In the genomic region with DNA sequence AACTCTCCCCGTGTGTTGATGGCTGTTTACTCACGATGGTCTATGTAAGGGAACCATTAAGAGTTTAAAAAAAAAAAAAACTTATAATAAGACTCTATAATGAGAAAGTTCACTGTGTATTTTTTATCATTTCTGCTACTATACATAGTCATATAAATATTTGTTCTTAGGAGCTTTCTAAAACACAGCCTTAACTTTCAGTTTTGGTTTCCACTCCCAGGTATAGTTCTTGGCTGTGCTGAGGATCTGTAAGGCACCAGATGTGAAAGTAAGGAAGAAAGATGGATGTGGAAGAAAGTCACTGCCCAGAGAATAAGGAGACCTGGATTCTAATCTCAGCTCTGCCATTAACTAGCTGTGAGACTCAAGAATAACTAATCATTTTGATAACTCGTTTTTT, we compare ENCODE assay signal across 24 cellular contexts.
DNase-seq lines count a peak whose midpoint lies in the region; ATAC-seq, FAIRE-seq and TF ChIP-seq lines count a peak whose summit lies in the region.
"Had no signal": no experiment of that assay in that cellular context is flagged by ENCODE, and none has a peak within 500 bp of the region (broad histone marks: within the 10 kb centered on the region; RNA-seq: fewer than 3 reads in every experiment).

No MANE protein-coding gene starts in this region.

- H3K4me1 ChIP-seq in MM.1S (ENCODE audit: low read length) (peaks cover 9% of the 10 kb centered on the region), GM12878 (ENCODE audit: control insufficient read depth, insufficient read depth, low read length) (no peaks in the 10 kb centered on the region), hepatocyte (ENCODE audit: insufficient read depth) (no peaks in the 10 kb centered on the region), kidney (ENCODE audit: control insufficient read depth in 1 of 2, insufficient read depth in 1 of 2, low read depth in 1 of 2, low read length in 2 of 2) (no peaks in the 10 kb centered on the region)

- no peak for TF ChIP-seq RAD21 in GM12878 (IDR thresholded peaks at IDR 0.05; ENCODE audit: insufficient read depth, low read depth, low read length)

- H3K4me2 ChIP-seq in MM.1S (ENCODE audit: low read depth, low read length) = peak overlapping the region; percentile 58; the same call in 1 of the 2 replicates
- H3K4me2 ChIP-seq in GM12878 (ENCODE audit: control insufficient read depth, insufficient read depth) = no peak overlapping the region
- no peak overlapping the region for H3K4me2 ChIP-seq in hepatocyte
- H3K4me2 ChIP-seq: BLaER1 treated with 17β-estradiol and CSF1 and Interleukin-3, amounts not matched to agents 10 nM and 100 nM; PC-9 had no signal

- SMC1A ChIA-PET in GM12878 (lab: Charles Lee; ENCODE audit: uncharacterized antibody, unreplicated experiment) = interaction anchor here (1.0 to 1.1 kb wide), 2 partner anchors 10 to 15 kb away, joined by 3 to 4 read pairs; no protein-coding TSS in a partner anchor

- WGBS in GM12878 (ENCODE audit: insufficient coverage, insufficient replicate concordance, low lambda C conversion rate, missing lambda C conversion rate) = 2% methylated on average over 3 of the region's 3 CpGs
- 71% methylated on average over 3 of the region's 3 CpGs for WGBS in hepatocyte (ENCODE audit: low lambda C conversion rate, missing lambda C conversion rate)

- BruUV-seq in GM12878 (replicated peaks; lab: Mats Ljungman, UMichigan) = no TSS peak

- CTCF ChIA-PET in GM12878 (lab: Yijun Ruan, JAX) = interaction anchor here (0.6 to 0.7 kb wide), 3 partner anchors 9 to 611 kb away, joined by 3 to 6 read pairs (median 4); no protein-coding TSS in a partner anchor

- no peaks in the 10 kb centered on the region for H3K9me2 ChIP-seq in MM.1S (replicated peaks; ENCODE audit: insufficient read depth, low read length)
- H3K9me2 ChIP-seq in hepatocyte (replicated peaks; ENCODE audit: insufficient read depth) = no peaks in the 10 kb centered on the region

- peak overlapping the region; percentile 47 for H2AFZ ChIP-seq in MM.1S (ENCODE audit: low read length)
- no peak overlapping the region for H2AFZ ChIP-seq in GM12878 (ENCODE audit: control insufficient read depth, low read depth, low read length)
- H2AFZ ChIP-seq in hepatocyte = no peak overlapping the region
- H2AFZ ChIP-seq: PC-9 had no signal

- TF ChIP-seq POLR2A in GM12878 (IDR thresholded peaks at IDR 0.05; ENCODE audit: low read depth, low read length) = no peak

- in situ Hi-C loops in GM12878 (cut with MboI) = no loop called here

- no peaks in the 10 kb centered on the region for H3K79me2 ChIP-seq in MM.1S (ENCODE audit: low read length)
- no peaks in the 10 kb centered on the region for H3K79me2 ChIP-seq in GM12878 (ENCODE audit: control insufficient read depth, insufficient read depth, low read length)
- H3K79me2 ChIP-seq in hepatocyte = no peaks in the 10 kb centered on the region

- FAIRE-seq in GM18507 (lab: Jason Lieb, UNC) (peak; percentile 29), GM12878 (lab: Jason Lieb, UNC) (no peak), kidney (lab: Jason Lieb, UNC) (no peak)
- FAIRE-seq: H1 had no signal

- H3K27ac ChIP-seq in MM.1S (ENCODE audit: low read length) (no peak overlapping the region), GM12878 (ENCODE audit: control insufficient read depth, insufficient read depth) (no peak overlapping the region), hepatocyte (no peak overlapping the region), kidney (ENCODE audit: low read depth in 2 of 2, low read length in 2 of 2) (no peak overlapping the region)
- H3K27ac ChIP-seq: BLaER1 treated with 17β-estradiol and CSF1 and Interleukin-3, amounts not matched to agents 10 nM and 100 nM; PC-9; RWPE1 had no signal

- TF ChIP-seq CTCF in MM.1S (IDR thresholded peaks at IDR 0.05; ENCODE audit: low read length) = no peak
- no peak for TF ChIP-seq CTCF in GM12878 (IDR thresholded peaks at IDR 0.05 in 2 of 3, conservative IDR thresholded peaks at IDR 0.05 in 1 of 3; ENCODE audit: control insufficient read depth in 2 of 3, extremely low read depth in 1 of 3, insufficient read depth in 1 of 3, low read depth in 3 of 3, low read length in 3 of 3)
- TF ChIP-seq CTCF in hepatocyte (IDR thresholded peaks at IDR 0.05; ENCODE audit: poor library complexity) = no peak
- TF ChIP-seq CTCF in kidney (IDR thresholded peaks at IDR 0.05; ENCODE audit: borderline replicate concordance, extremely low read depth, insufficient read depth) = no peak

- TF ChIP-seq EP300 in GM12878 (IDR thresholded peaks at IDR 0.05; ENCODE audit: borderline replicate concordance in 1 of 2, control insufficient read depth in 1 of 2, low read depth in 2 of 2, low read length in 2 of 2) = no peak

- no peaks in the 10 kb centered on the region for H3K36me3 ChIP-seq in MM.1S (replicated peaks; ENCODE audit: insufficient read depth, low read length)
- H3K36me3 ChIP-seq in GM12878 (ENCODE audit: control insufficient read depth in 2 of 2, insufficient read depth in 2 of 2, low read length in 1 of 2) = no peaks in the 10 kb centered on the region
- H3K36me3 ChIP-seq in hepatocyte (replicated peaks; ENCODE audit: insufficient read depth, low read depth) = no peaks in the 10 kb centered on the region
- no peaks in the 10 kb centered on the region for H3K36me3 ChIP-seq in kidney (ENCODE audit: control insufficient read depth in 1 of 2, insufficient read depth in 2 of 2, low read length in 2 of 2)
- H3K36me3 ChIP-seq: BLaER1 treated with 17β-estradiol and CSF1 and Interleukin-3, amounts not matched to agents 10 nM and 100 nM had no signal

- H3K9ac ChIP-seq in MM.1S (ENCODE audit: low read length) = no peak overlapping the region
- no peak overlapping the region for H3K9ac ChIP-seq in GM12878 (ENCODE audit: control insufficient read depth, insufficient read depth, low read length)
- H3K9ac ChIP-seq in kidney (ENCODE audit: low read length in 2 of 2) = no peak overlapping the region
- H3K9ac ChIP-seq: BLaER1 treated with 17β-estradiol and CSF1 and Interleukin-3, amounts not matched to agents 10 nM and 100 nM had no signal

- RAD21 ChIA-PET in GM12878 (lab: Charles Lee; ENCODE audit: unreplicated experiment) = no interaction called here

- no peaks in the 10 kb centered on the region for H3K27me3 ChIP-seq in MM.1S (replicated peaks; ENCODE audit: insufficient read depth, low read length)
- no peaks in the 10 kb centered on the region for H3K27me3 ChIP-seq in GM12878 (replicated peaks in 1 of 2; ENCODE audit: control insufficient read depth in 2 of 2, insufficient read depth in 2 of 2, low read length in 1 of 2)
- no peaks in the 10 kb centered on the region for H3K27me3 ChIP-seq in hepatocyte
- H3K27me3 ChIP-seq: BLaER1 treated with 17β-estradiol and CSF1 and Interleukin-3, amounts not matched to agents 10 nM and 100 nM had no signal

- peaks cover 10% of the 10 kb centered on the region for H3F3A ChIP-seq in MM.1S (ENCODE audit: insufficient read depth, low read length)

- POLR2A ChIA-PET in GM12878 (lab: Charles Lee) = interaction anchor here (0.5 kb wide), 2 partner anchors 787 to 1197 kb away, joined by 3 to 4 read pairs; no protein-coding TSS in a partner anchor

- DNase-seq in GM18507 (ENCODE audit: extremely low spot score, insufficient read length, low read depth) (no peak), MM.1S (peak; percentile 53), GM12878 (ENCODE audit: low read depth, low spot score) (no peak), left colon (no peak), hepatocyte (ENCODE audit: low spot score) (no peak), ecto neural progenitor cell (ENCODE audit: low spot score) (no peak), kidney (no peak)
- DNase-seq: AML-193; CD4-positive, alpha-beta memory T cell; COR-L47; DMS53; HCEC 1CT; Karpas-422; NCI-H1105 treated with DMSO at 0.1 percent for 48 hours; NCI-H146; NCI-H1930; NCI-H2107; NCI-H748 treated with DMSO at 0.1 percent for 48 hours; PC-9; SHP77 had no signal

- H3K4me3 ChIP-seq in MM.1S (ENCODE audit: low read length) (no peak overlapping the region), GM12878 (no peak overlapping the region), hepatocyte (no peak overlapping the region), kidney (ENCODE audit: low read length in 2 of 2) (no peak overlapping the region)
- H3K4me3 ChIP-seq: BLaER1 treated with 17β-estradiol and CSF1 and Interleukin-3, amounts not matched to agents 10 nM and 100 nM; PC-9 had no signal

- intact Hi-C loops in GM12878 (cut with micrococcal nuclease; ENCODE audit: unreplicated experiment) (no loop called here), left colon (cut with DNase I, micrococcal nuclease) (no loop called here), kidney (cut with DNase I) (no loop called here)

- no peaks in the 10 kb centered on the region for H3K9me3 ChIP-seq in MM.1S (replicated peaks; ENCODE audit: insufficient read depth, low read length)
- H3K9me3 ChIP-seq in GM12878 (replicated peaks; ENCODE audit: control insufficient read depth, insufficient read depth, low read length) = no peaks in the 10 kb centered on the region
- no peaks in the 10 kb centered on the region for H3K9me3 ChIP-seq in hepatocyte (ENCODE audit: low read depth)
- H3K9me3 ChIP-seq in kidney (ENCODE audit: control insufficient read depth in 1 of 2, low read length in 2 of 2) = no peaks in the 10 kb centered on the region
- H3K9me3 ChIP-seq: BLaER1 treated with 17β-estradiol and CSF1 and Interleukin-3, amounts not matched to agents 10 nM and 100 nM had no signal

- H4K20me1 ChIP-seq in MM.1S (ENCODE audit: insufficient read depth, low read length) (no peaks in the 10 kb centered on the region), GM12878 (ENCODE audit: control insufficient read depth, insufficient read depth) (no peaks in the 10 kb centered on the region), hepatocyte (ENCODE audit: insufficient read depth, poor library complexity, severe bottlenecking) (no peaks in the 10 kb centered on the region)
- H4K20me1 ChIP-seq: BLaER1 treated with 17β-estradiol and CSF1 and Interleukin-3, amounts not matched to agents 10 nM and 100 nM had no signal

- ATAC-seq in GM12878 (peak; percentile 83), left colon (peak; percentile 42), GM18868 (IDR thresholded peaks at IDR 0.05; ENCODE audit: unreplicated experiment) (no peak)

TF ChIP-seq in GM12878, 131 proteins besides CTCF, POLR2A, EP300 and RAD21 (continues in another document):
- TF ChIP-seq ZNF274 (IDR thresholded peaks at IDR 0.05; ENCODE audit: insufficient read depth, insufficient read length) (no peak), ZNF384 (IDR thresholded peaks at IDR 0.05; ENCODE audit: borderline replicate concordance, low read depth, low read length) (no peak), JUND (IDR thresholded peaks at IDR 0.05; ENCODE audit: low read depth, low read length) (no peak), SIX5 (IDR thresholded peaks at IDR 0.05; ENCODE audit: low read depth, low read length, severe bottlenecking) (no peak), SIN3A (IDR thresholded peaks at IDR 0.05; ENCODE audit: low read depth, low read length) (no peak)
